Comparison of ENCODE assay signal across 12 cellular contexts in genomic region chr5:124742521-124742920, GRCh38. TPM values are rescaled to one million over a fixed set of nuclear protein-coding genes. Genes with fewer than 3 reads are reported as not detected.
A peak's percentile ranks its signal among the peaks of the same experiment; 100 is the strongest.
DNase-seq lines count a peak whose midpoint lies in the region; FAIRE-seq and TF ChIP-seq lines count a peak whose summit lies in the region.
"Had no signal": no experiment of that assay in that cellular context is flagged by ENCODE, and none has a peak within 500 bp of the region (broad histone marks: within the 10 kb centered on the region; RNA-seq: fewer than 3 reads in every experiment).

No MANE protein-coding gene starts in this region.

- FAIRE-seq in bronchial epithelial cell (lab: Jason Lieb, UNC), result no peak
- FAIRE-seq: frontal cortex had no signal

- peaks cover 2 to 72% (median 66%) of the 10 kb centered on the region in 5 donors for H3K4me1 ChIP-seq in subcutaneous abdominal adipose tissue (ENCODE audit: control insufficient read depth in 5 of 5, insufficient read depth in 5 of 5, low read length in 5 of 5)

- DNase-seq in HFF-Myc (ENCODE audit: extremely low read depth, low read depth) (no peak), bronchial epithelial cell (ENCODE audit: low read depth) (peak; percentile 15), kidney epithelial cell (ENCODE audit: low read depth) (no peak), NCI-H524 treated with DMSO at 0.1 percent for 48 hours (lab: John Stamatoyannopoulos, UW) (no peak), C1 segment of cervical spinal cord (lab: John Stamatoyannopoulos, UW) (no peak), NOMO-1 (lab: John Stamatoyannopoulos, UW; ENCODE audit: unreplicated experiment in 2 of 2) (no peak)
- DNase-seq in activated T-cell treated with anti-CD3 and anti-CD28 coated beads, Interleukin-2, amount 50 U/mL, for 48 hours, result no peak
- DNase-seq: activated effector memory CD4-positive, alpha-beta T cell treated with anti-CD3 and anti-CD28 coated beads, Interleukin-2, amount 50 U/mL, for 16 hours; NCI-H510A had no signal

- peak overlapping the region in 1 of 5 donors; percentile 84 for H3K9ac ChIP-seq in subcutaneous abdominal adipose tissue (ENCODE audit: low read length in 5 of 5)

- H3K4me3 ChIP-seq in HFF-Myc (replicated peaks; ENCODE audit: low read depth, low read length) (peak overlapping the region; percentile 62), bronchial epithelial cell (ENCODE audit: low read depth, low read length) (peak overlapping the region; percentile 51), kidney epithelial cell (ENCODE audit: low read depth, low read length) (peak overlapping the region; percentile 80), subcutaneous abdominal adipose tissue (ENCODE audit: low read depth in 1 of 5, low read length in 5 of 5) (peak overlapping the region; percentile 76 to 86 (median 83))

- no peaks in the 10 kb centered on the region for H3K9me3 ChIP-seq in subcutaneous abdominal adipose tissue (ENCODE audit: control insufficient read depth in 5 of 5, low read length in 5 of 5)
- H3K9me3 ChIP-seq: neutrophil had no signal

- H3K27ac ChIP-seq in subcutaneous abdominal adipose tissue (ENCODE audit: low read depth, low read length), result peak overlapping the region; percentile 95
- H3K27ac ChIP-seq: neutrophil had no signal

- TF ChIP-seq CTCF in HFF-Myc (IDR thresholded peaks at IDR 0.05; ENCODE audit: low read depth, low read length, missing control alignments) (no peak), bronchial epithelial cell (IDR thresholded peaks at IDR 0.05; ENCODE audit: insufficient read depth, low read length, severe bottlenecking) (no peak), kidney epithelial cell (IDR thresholded peaks at IDR 0.05; ENCODE audit: insufficient read depth, low read length, poor library complexity, severe bottlenecking) (no peak)

- H3K27me3 ChIP-seq in bronchial epithelial cell (ENCODE audit: control insufficient read depth, insufficient read depth, low read length) (no peaks in the 10 kb centered on the region), kidney epithelial cell (ENCODE audit: control insufficient read depth, insufficient read depth, low read length) (no peaks in the 10 kb centered on the region), subcutaneous abdominal adipose tissue (ENCODE audit: control insufficient read depth in 5 of 5, insufficient read depth in 4 of 5, low read length in 5 of 5) (peaks cover 0 to 2% (median 0%) of the 10 kb centered on the region in 5 donors)

- no peaks in the 10 kb centered on the region for H3K36me3 ChIP-seq in bronchial epithelial cell (ENCODE audit: control insufficient read depth, insufficient read depth, low read length)
- H3K36me3 ChIP-seq in kidney epithelial cell (ENCODE audit: control insufficient read depth, insufficient read depth, low read length), result no peaks in the 10 kb centered on the region
- no peaks in the 10 kb centered on the region for H3K36me3 ChIP-seq in subcutaneous abdominal adipose tissue (ENCODE audit: control insufficient read depth in 5 of 5, insufficient read depth in 5 of 5, low read length in 5 of 5)
- H3K36me3 ChIP-seq: neutrophil had no signal

RNA-seq across cellular contexts. Expression of gene ZNF608, which starts 3.9 kb away (rescaled TPM):
- total RNA-seq in bronchial epithelial cell (4.5 and 4.6 TPM in 2 replicates), kidney epithelial cell (50.2 and 67.7 TPM in 2 replicates)
